20 cellular contexts compared by ENCODE assay signal in genomic region chr6:39820553-39820952, GRCh38. TPM values are rescaled to one million over a fixed set of nuclear protein-coding genes. Genes with fewer than 3 reads are reported as not detected.
A peak's percentile ranks its signal among the peaks of the same experiment; 100 is the strongest.
DNase-seq lines count a peak whose midpoint lies in the region; ATAC-seq and TF ChIP-seq lines count a peak whose summit lies in the region.
"Had no signal": no experiment of that assay in that cellular context is flagged by ENCODE, and none has a peak within 500 bp of the region (broad histone marks: within the 10 kb centered on the region; RNA-seq: fewer than 3 reads in every experiment).

No MANE protein-coding gene starts in this region.

- H3K4me3 ChIP-seq in heart right ventricle (peak overlapping the region in 6 of 10 donors; percentile 7 to 41 (median 36)), gastroesophageal sphincter (peak overlapping the region; percentile 27 to 37), skeletal muscle satellite cell (ENCODE audit: low read length) (peak overlapping the region; percentile 70), upper lobe of left lung (peak overlapping the region in 2 of 4 donors; percentile 35)

- H3K4me1 ChIP-seq in heart right ventricle (peaks cover 0 to 73% (median 35%) of the 10 kb centered on the region in 9 donors), gastroesophageal sphincter (peaks cover 55 to 100% (median 76%) of the 10 kb centered on the region in 3 donors), skeletal muscle satellite cell (ENCODE audit: control insufficient read depth, insufficient read depth, low read length) (peaks cover 40% of the 10 kb centered on the region), upper lobe of left lung (peaks cover 34 to 64% (median 63%) of the 10 kb centered on the region in 4 donors)

- DNase-seq in heart right ventricle (no peak), Right ventricle myocardium superior (no peak), upper lobe of left lung (no peak), HUDEP-2 (lab: John Stamatoyannopoulos, UW; ENCODE audit: unreplicated experiment in 76 of 76) (no peak)
- no peak for DNase-seq in activated CD8-positive, alpha-beta memory T cell treated with anti-CD3 and anti-CD28 coated beads for 24 hours
- DNase-seq: activated CD4-positive, alpha-beta memory T cell treated with anti-CD3 and anti-CD28 coated beads, Interleukin-2, amount 10 ng/mL, durations not matched to agents 7 days and 5 days; amniotic stem cell; central memory CD4-positive, alpha-beta T cell; effector CD4-positive, alpha-beta T cell; erythroblast; left lung; NCI-H1930; T-helper 9 cell had no signal

- H3K9me3 ChIP-seq in heart right ventricle (no peaks in the 10 kb centered on the region), gastroesophageal sphincter (no peaks in the 10 kb centered on the region), skeletal muscle satellite cell (replicated peaks; ENCODE audit: low read length) (no peaks in the 10 kb centered on the region), upper lobe of left lung (no peaks in the 10 kb centered on the region)
- H3K9me3 ChIP-seq: left lung had no signal

- H3K27me3 ChIP-seq in heart right ventricle (no peaks in the 10 kb centered on the region), gastroesophageal sphincter (no peaks in the 10 kb centered on the region), skeletal muscle satellite cell (ENCODE audit: control insufficient read depth, insufficient read depth, low read length) (no peaks in the 10 kb centered on the region), upper lobe of left lung (no peaks in the 10 kb centered on the region)
- H3K27me3 ChIP-seq: left lung had no signal

- TF ChIP-seq EP300 in gastroesophageal sphincter (IDR thresholded peaks at IDR 0.05) (no peak), upper lobe of left lung (IDR thresholded peaks at IDR 0.05) (no peak)

- ATAC-seq in heart right ventricle (no peak), Right ventricle myocardium superior (ENCODE audit: poor library complexity) (no peak), gastroesophageal sphincter (no peak), upper lobe of left lung (ENCODE audit: low FRiP score in 2 of 2) (no peak), GM21367 (IDR thresholded peaks at IDR 0.05; ENCODE audit: unreplicated experiment) (no peak)
- ATAC-seq: SK-N-SH treated with all-trans-retinoic acid at 6 μM for 48 hours; stimulated activated effector memory CD8-positive, alpha-beta T cell treated with anti-CD3 and anti-CD28 coated beads, Interleukin-12 subunit alpha, Interleukin-12 subunit beta, amount 100 ng/mL, for 72 hours had no signal

- TF ChIP-seq POLR2A in gastroesophageal sphincter (IDR thresholded peaks at IDR 0.05) (no peak), upper lobe of left lung (IDR thresholded peaks at IDR 0.05) (no peak)

- peak overlapping the region; percentile 74 for H3K4me2 ChIP-seq in skeletal muscle satellite cell (ENCODE audit: low read length)

- H3K27ac ChIP-seq in heart right ventricle, result peak overlapping the region in 9 of 10 donors; percentile 71 to 84 (median 80)
- H3K27ac ChIP-seq in gastroesophageal sphincter, result peak overlapping the region; percentile 89 to 99 (median 94)
- H3K27ac ChIP-seq in upper lobe of left lung, result peak overlapping the region; percentile 81 to 88 (median 82)

- TF ChIP-seq CTCF in heart right ventricle (IDR thresholded peaks at IDR 0.05) (no peak), gastroesophageal sphincter (IDR thresholded peaks at IDR 0.05) (no peak), upper lobe of left lung (IDR thresholded peaks at IDR 0.05) (no peak)

- peak overlapping the region; percentile 83 for H3K9ac ChIP-seq in skeletal muscle satellite cell (ENCODE audit: low read depth, low read length)

- H3K36me3 ChIP-seq in heart right ventricle (peaks cover 0 to 8% (median 0%) of the 10 kb centered on the region in 9 donors), gastroesophageal sphincter (peaks cover 0 to 6% of the 10 kb centered on the region in 2 donors), skeletal muscle satellite cell (ENCODE audit: insufficient read depth, low read length) (no peaks in the 10 kb centered on the region), upper lobe of left lung (no peaks in the 10 kb centered on the region)
- H3K36me3 ChIP-seq: left lung had no signal

- intact Hi-C loops in heart right ventricle (cut with DNase I), result no loop called here
- intact Hi-C loops in Right ventricle myocardium superior (cut with DNase I), result no loop called here

RNA-seq across cellular contexts. Expression of gene DAAM2, which starts 28.4 kb away (rescaled TPM):
- total RNA-seq in heart right ventricle (10 to 100 TPM in 9 of 10 donors, 1 to 10 TPM in 1; 7.7 to 25.9 (median 12.2) TPM), Right ventricle myocardium superior (13.0 TPM), gastroesophageal sphincter (100 to 1,000 TPM; 200 to 373 (median 270) TPM), upper lobe of left lung (10 to 100 TPM; 21.0 to 81.7 (median 31.9) TPM)
- polyA plus RNA-seq in heart right ventricle, result 10 to 100 TPM in 1 of 2 donors, 1 to 10 TPM in 1; 6.0 to 16.3 TPM
- total RNA-seq in skeletal muscle satellite cell (2012; rRNA removed), result 0.51 and 2.2 TPM in 2 replicates
- total RNA-seq: A172; activated CD4-positive, alpha-beta memory T cell treated with anti-CD3 and anti-CD28 coated beads, Interleukin-2, amount 10 ng/mL, durations not matched to agents 7 days and 5 days; NCI-H460 had no signal
